Comparison of ENCODE assay signal across 29 cellular contexts in the genomic region with DNA sequence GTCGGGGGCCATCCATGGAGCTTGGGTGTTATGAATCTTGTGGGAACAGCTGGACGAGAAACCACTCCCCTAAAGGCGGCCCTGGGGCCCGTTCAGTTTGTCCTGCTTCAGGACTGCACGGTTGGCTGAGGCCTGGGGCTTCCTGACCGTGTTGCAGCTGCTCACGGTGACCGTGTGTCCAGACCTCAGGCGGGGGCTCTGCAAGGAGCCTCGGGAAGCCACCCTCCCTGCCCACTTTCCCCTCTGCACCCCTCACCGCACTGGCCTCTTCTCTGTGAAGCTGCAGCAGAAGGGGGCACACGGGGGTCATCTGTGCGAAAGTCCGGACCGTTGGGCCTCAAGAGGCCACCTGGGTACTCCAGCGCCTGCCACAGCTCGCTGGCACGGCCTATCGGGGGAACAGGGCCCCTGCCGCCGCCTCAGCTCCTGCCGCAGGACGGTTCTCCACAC. TPM values are rescaled to one million over a fixed set of nuclear protein-coding genes. Genes with fewer than 3 reads are reported as not detected.
"Had no signal": no experiment of that assay in that cellular context is flagged by ENCODE, and none has a peak within 500 bp of the region (broad histone marks: within the 10 kb centered on the region; RNA-seq: fewer than 3 reads in every experiment).

No MANE protein-coding gene starts in this region.

- DNase-seq: activated CD4-positive, alpha-beta T cell treated with anti-CD3 and anti-CD28 coated beads for 4 hours; activated CD4-positive, alpha-beta T cell treated with anti-CD3 and anti-CD28 coated beads, Interleukin-2, amount 50 U/mL, for 48 hours; activated CD4-positive, CD25-positive, alpha-beta regulatory T cell; activated effector memory CD4-positive, alpha-beta T cell treated with Interleukin-2 at 50 U/mL for 16 hours; activated naive CD4-positive, alpha-beta T cell treated with anti-CD3 and anti-CD28 coated beads, Interleukin-2, amount 10 ng/mL, durations not matched to agents 7 days and 5 days; activated T-cell treated with anti-CD3 and anti-CD28 coated beads, Interleukin-2, amount 50 U/mL, for 48 hours; anterior cingulate cortex; caudate nucleus; dermis blood vessel endothelial cell; effector CD8-positive, alpha-beta T cell; foreskin keratinocyte; immature natural killer cell; mesenchymal stem cell; occipital lobe; stimulated activated CD4-positive, alpha-beta T cell treated with anti-CD3 and anti-CD28 coated beads, Interleukin-12 subunit alpha, Interleukin-12 subunit beta, amount 100 ng/mL, for 4 hours; stimulated activated CD4-positive, alpha-beta T cell treated with anti-CD3 and anti-CD28 coated beads, Interleukin-4, amount 100 ng/mL, for 4 hours; stimulated activated naive CD8-positive, alpha-beta T cell treated with anti-CD3 and anti-CD28 coated beads, Interleukin-15, Interleukin-2, amounts not matched to agents 100 U/mL and 50 U/mL, for 24 hours; T-helper 9 cell had no signal

- ATAC-seq: foreskin keratinocyte; stimulated activated naive CD8-positive, alpha-beta T cell treated with anti-CD3 and anti-CD28 coated beads, Interleukin-15, Interleukin-2, amounts not matched to agents 100 U/mL and 50 U/mL, for 24 hours had no signal

- H3K4me3 Mint-ChIP-seq: activated naive CD4-positive, alpha-beta T cell treated with anti-CD3 and anti-CD28 coated beads, Interleukin-2, amount 10 ng/mL, durations not matched to agents 7 days and 5 days; brain; immature natural killer cell had no signal

- H3K4me1 Mint-ChIP-seq: activated naive CD4-positive, alpha-beta T cell treated with anti-CD3 and anti-CD28 coated beads, Interleukin-2, amount 10 ng/mL, durations not matched to agents 7 days and 5 days; brain had no signal

- H3K27me3 Mint-ChIP-seq: activated naive CD4-positive, alpha-beta T cell treated with anti-CD3 and anti-CD28 coated beads, Interleukin-2, amount 10 ng/mL, durations not matched to agents 7 days and 5 days; brain had no signal

- H3K9me3 Mint-ChIP-seq: activated naive CD4-positive, alpha-beta T cell treated with anti-CD3 and anti-CD28 coated beads, Interleukin-2, amount 10 ng/mL, durations not matched to agents 7 days and 5 days; immature natural killer cell had no signal

- H3K36me3 Mint-ChIP-seq: activated naive CD4-positive, alpha-beta T cell treated with anti-CD3 and anti-CD28 coated beads, Interleukin-2, amount 10 ng/mL, durations not matched to agents 7 days and 5 days had no signal

- H3K27ac Mint-ChIP-seq: activated naive CD4-positive, alpha-beta T cell treated with anti-CD3 and anti-CD28 coated beads, Interleukin-2, amount 10 ng/mL, durations not matched to agents 7 days and 5 days; brain; immature natural killer cell had no signal

RNA-seq across cellular contexts. Expression of a gene that starts 29.8 kb away (rescaled TPM):
- total RNA-seq: dermis blood vessel endothelial cell; foreskin keratinocyte; glomerular endothelial cell; hepatocyte; kidney epithelial cell; liver; mononuclear cell; myocyte; occipital lobe; renal cortical epithelial cell; subcutaneous adipose tissue; T-helper 1 cell treated with Interleukin-12 subunit alpha and Interleukin-12 subunit beta and Interleukin-4 antibody, amounts not matched to agents 30 ng/mL and 1 ng/mL, for 36 hours; upper lobe of left lung had no signal
